In genomic region chr1:108877324-108877812, GRCh38 we compare ENCODE assay signal across 8 cellular contexts. TPM values are rescaled to one million over a fixed set of nuclear protein-coding genes. Genes with fewer than 3 reads are reported as not detected.
DNase-seq lines count a peak whose midpoint lies in the region; ATAC-seq, FAIRE-seq and TF ChIP-seq lines count a peak whose summit lies in the region.

No MANE protein-coding gene starts in this region.

- peak; percentile 9 for DNase-seq in H54 (ENCODE audit: insufficient read length, low spot score)
- no peak for DNase-seq in SK-N-MC (ENCODE audit: low read depth, low spot score)
- peak; percentile 89 for DNase-seq in esophagus muscularis mucosa (ENCODE audit: extremely low spot score)
- peak; percentile 15 for DNase-seq in nephron progenitor cell
- no peak for DNase-seq in GM19240 (ENCODE audit: insufficient read length, low spot score)
- no peak for DNase-seq in stimulated activated CD8-positive, alpha-beta memory T cell treated with anti-CD3 and anti-CD28 coated beads, Interleukin-4, amount 100 ng/mL, for 48 hours

- peak overlapping the region; percentile 62 to 83 (median 72) for H3K4me3 ChIP-seq in BLaER1 treated with 17β-estradiol and CSF1 and Interleukin-3, amounts not matched to agents 10 nM and 100 nM
- H3K4me3 ChIP-seq in SK-N-MC (peak overlapping the region; percentile 90), esophagus muscularis mucosa (peak overlapping the region; percentile 73 to 98 (median 89))

- peaks cover 0 to 6% (median 0%) of the 10 kb centered on the region in 11 experiments; a peak in 1 of 22 replicates for H4K20me1 ChIP-seq in BLaER1 treated with 17β-estradiol and CSF1 and Interleukin-3, amounts not matched to agents 10 nM and 100 nM

- H3K4me2 ChIP-seq in BLaER1 treated with 17β-estradiol and CSF1 and Interleukin-3, amounts not matched to agents 10 nM and 100 nM = peak overlapping the region; percentile 76 to 96 (median 90)

- peaks cover 6% of the 10 kb centered on the region for H3K27me3 Mint-ChIP-seq in nephron progenitor cell (ENCODE audit: low read depth, poor library complexity)

- TF ChIP-seq CTCF in esophagus muscularis mucosa (IDR thresholded peaks at IDR 0.05) = no peak
- no peak for TF ChIP-seq CTCF in nephron progenitor cell (IDR thresholded peaks at IDR 0.05)

- peak overlapping the region in 6 of 11 experiments; percentile 18 to 65 (median 46); a peak in 10 of 22 replicates for H3K27ac ChIP-seq in BLaER1 treated with 17β-estradiol and CSF1 and Interleukin-3, amounts not matched to agents 10 nM and 100 nM
- H3K27ac ChIP-seq in SK-N-MC (no peak overlapping the region), esophagus muscularis mucosa (replicated peaks in 1 of 4) (peak overlapping the region; percentile 82 to 92 (median 91))

- H3K4me3 Mint-ChIP-seq in nephron progenitor cell = peak overlapping the region; percentile 94

- no peak for TF ChIP-seq EP300 in esophagus muscularis mucosa (IDR thresholded peaks at IDR 0.05)

- no peak for ATAC-seq in GM21737 (IDR thresholded peaks at IDR 0.05; ENCODE audit: unreplicated experiment)

- intact Hi-C loops in esophagus muscularis mucosa (cut with DNase I) = loop anchor here (5.0 kb wide), 2 partner anchors 45 to 130 kb away; partner anchors contain the start of gene STXBP3

- H3K9me3 ChIP-seq in BLaER1 treated with 17β-estradiol and CSF1 and Interleukin-3, amounts not matched to agents 10 nM and 100 nM (replicated peaks in 1 of 11) = no peaks in the 10 kb centered on the region
- H3K9me3 ChIP-seq in SK-N-MC (ENCODE audit: low read depth, low read length) (no peaks in the 10 kb centered on the region), esophagus muscularis mucosa (no peaks in the 10 kb centered on the region)

- no peaks in the 10 kb centered on the region for H3K36me3 ChIP-seq in BLaER1 treated with 17β-estradiol and CSF1 and Interleukin-3, amounts not matched to agents 10 nM and 100 nM
- H3K36me3 ChIP-seq in SK-N-MC (ENCODE audit: insufficient read depth, low read length) (no peaks in the 10 kb centered on the region), esophagus muscularis mucosa (no peaks in the 10 kb centered on the region)

- peak overlapping the region; percentile 78 for H3K27ac Mint-ChIP-seq in nephron progenitor cell

- H3K4me1 Mint-ChIP-seq in nephron progenitor cell = peaks cover 18% of the 10 kb centered on the region

- H3K36me3 Mint-ChIP-seq in nephron progenitor cell (ENCODE audit: low read depth) = no peaks in the 10 kb centered on the region

- no peak for FAIRE-seq in H54 (lab: Jason Lieb, UNC)

- peak overlapping the region; percentile 56 to 78 (median 73) for H3K9ac ChIP-seq in BLaER1 treated with 17β-estradiol and CSF1 and Interleukin-3, amounts not matched to agents 10 nM and 100 nM
- H3K9ac ChIP-seq in SK-N-MC (ENCODE audit: insufficient read length) = peak overlapping the region; percentile 82

- H3K27me3 ChIP-seq in BLaER1 treated with 17β-estradiol and CSF1 and Interleukin-3, amounts not matched to agents 10 nM and 100 nM = peaks cover 33 to 48% (median 42%) of the 10 kb centered on the region in 11 experiments
- H3K27me3 ChIP-seq in esophagus muscularis mucosa = no peaks in the 10 kb centered on the region

- under 1% methylated on average over 20 of the region's 22 CpGs for WGBS in esophagus muscularis mucosa

- H3K9me3 Mint-ChIP-seq in nephron progenitor cell = no peaks in the 10 kb centered on the region

- H3K4me1 ChIP-seq in BLaER1 treated with 17β-estradiol and CSF1 and Interleukin-3, amounts not matched to agents 10 nM and 100 nM = peaks cover 0 to 9% (median 7%) of the 10 kb centered on the region in 10 experiments; a peak in 9 of 20 replicates
- H3K4me1 ChIP-seq in esophagus muscularis mucosa = peaks cover 0 to 40% (median 32%) of the 10 kb centered on the region in 4 donors

- no peak for TF ChIP-seq POLR2A in H54 (IDR thresholded peaks at IDR 0.05; ENCODE audit: low read depth, low read length)
- TF ChIP-seq POLR2A in esophagus muscularis mucosa (IDR thresholded peaks at IDR 0.05; ENCODE audit: low read depth) = no peak

RNA-seq across cellular contexts. Expression of gene GPSM2, which starts 0.6 kb away (rescaled TPM):
- 100 to 1,000 TPM in 2 of 4 donors, 10 to 100 TPM in 2; 59.8 to 105 (median 90.9) TPM for total RNA-seq in esophagus muscularis mucosa

RNA-seq across cellular contexts. Expression of gene AKNAD1, which starts 20.5 kb away (rescaled TPM):
- total RNA-seq in esophagus muscularis mucosa = 1 to 10 TPM in 3 of 4 donors, under 1 TPM in 1; 0.13 to 7.5 (median 1.5) TPM

Comparison
In these comparisons a context has a peak if more than half of its experiments do, and no peak if none do; other contexts are left out.
1. DNase-seq: peak in H54 (single experiment), esophagus muscularis mucosa (single experiment) and nephron progenitor cell (single experiment); none in SK-N-MC (single experiment), GM19240 (single experiment) and stimulated activated CD8-positive, alpha-beta memory T cell treated with anti-CD3 and anti-CD28 coated beads, Interleukin-4, amount 100 ng/mL, for 48 hours (single experiment).
2. Peak in every context shown above with its lines, with median percentiles within 50 percentile points of each other: H3K4me3 ChIP-seq.